Comparison of ENCODE assay signal across 8 cellular contexts in genomic region chr17:66301864-66302741, GRCh38. TPM values are rescaled to one million over a fixed set of nuclear protein-coding genes. Genes with fewer than 3 reads are reported as not detected.
DNase-seq lines count a peak whose midpoint lies in the region; ATAC-seq, FAIRE-seq and TF ChIP-seq lines count a peak whose summit lies in the region.

Gene PRKCA (plus strand): TSS chr17:66302613.

- ATAC-seq in HG02759 (IDR thresholded peaks at IDR 0.05; ENCODE audit: unreplicated experiment), result peak; percentile 83
- no peak for ATAC-seq in GM18873 (IDR thresholded peaks at IDR 0.05; ENCODE audit: low FRiP score, unreplicated experiment)

- peaks cover 26% of the 10 kb centered on the region for H3K36me3 Mint-ChIP-seq in activated CD4-positive, alpha-beta T cell treated with anti-CD3 and anti-CD28 coated beads, Interleukin-2, amount 10 ng/mL, durations not matched to agents 7 days and 5 days (ENCODE audit: low read depth)

- no peak for TF ChIP-seq POLR2A in GM12891 (IDR thresholded peaks at IDR 0.05; ENCODE audit: low read depth, low read length)

- no peaks in the 10 kb centered on the region for H3K9me3 Mint-ChIP-seq in activated CD4-positive, alpha-beta T cell treated with anti-CD3 and anti-CD28 coated beads, Interleukin-2, amount 10 ng/mL, durations not matched to agents 7 days and 5 days

- POLR2A ChIA-PET in activated CD4-positive, alpha-beta T cell treated with anti-CD3 and anti-CD28 coated beads, Interleukin-2, amount 10 ng/mL, durations not matched to agents 7 days and 5 days (lab: Charles Lee), result no interaction called here

- peak within 1 kb of the TSS; percentile 93 for H3K4me3 ChIP-seq in coronary artery

- CTCF ChIA-PET in activated CD4-positive, alpha-beta T cell treated with anti-CD3 and anti-CD28 coated beads, Interleukin-2, amount 10 ng/mL, durations not matched to agents 7 days and 5 days (lab: Charles Lee), result interaction anchor here (0.7 to 1.7 kb wide), 2 partner anchors 21 to 25 kb away, joined by 3 to 5 read pairs; no protein-coding TSS in a partner anchor

- DNase-seq in GM12891 (ENCODE audit: insufficient read length, low spot score), result peak; percentile 53
- peak; percentile 53 for DNase-seq in NCI-H2196 treated with DMSO at 0.1 percent for 48 hours (lab: John Stamatoyannopoulos, UW; ENCODE audit: unreplicated experiment)
- peak; percentile 66 for DNase-seq in activated CD4-positive, alpha-beta T cell treated with anti-CD3 and anti-CD28 coated beads, Interleukin-2, amount 10 ng/mL, durations not matched to agents 7 days and 5 days
- peak; percentile 78 for DNase-seq in coronary artery (ENCODE audit: low spot score)
- DNase-seq in left kidney (ENCODE audit: low read depth, low spot score), result peak; percentile 85
- peak; percentile 68 for DNase-seq in stimulated activated CD4-positive, alpha-beta T cell treated with anti-CD3 and anti-CD28 coated beads, Interleukin-1b, Interleukin-23, amount 100 ng/mL, for 48 hours

- no peak for TF ChIP-seq CTCF in coronary artery (IDR thresholded peaks at IDR 0.05)

- no peak for FAIRE-seq in GM12891 (lab: Jason Lieb, UNC)

- H3K4me1 Mint-ChIP-seq in activated CD4-positive, alpha-beta T cell treated with anti-CD3 and anti-CD28 coated beads, Interleukin-2, amount 10 ng/mL, durations not matched to agents 7 days and 5 days, result peaks cover 46% of the 10 kb centered on the region

- peak within 1 kb of the TSS; percentile 55 to 93 for H3K27ac ChIP-seq in coronary artery

- peak within 1 kb of the TSS; percentile 94 for H3K4me3 Mint-ChIP-seq in activated CD4-positive, alpha-beta T cell treated with anti-CD3 and anti-CD28 coated beads, Interleukin-2, amount 10 ng/mL, durations not matched to agents 7 days and 5 days

- peaks cover 1% of the 10 kb centered on the region for H3K27me3 Mint-ChIP-seq in activated CD4-positive, alpha-beta T cell treated with anti-CD3 and anti-CD28 coated beads, Interleukin-2, amount 10 ng/mL, durations not matched to agents 7 days and 5 days

- peak within 1 kb of the TSS; percentile 95 for H3K27ac Mint-ChIP-seq in activated CD4-positive, alpha-beta T cell treated with anti-CD3 and anti-CD28 coated beads, Interleukin-2, amount 10 ng/mL, durations not matched to agents 7 days and 5 days

TF ChIP-seq in GM12891, 5 proteins besides CTCF, POLR2A, EP300 and RAD21:
- no peak for TF ChIP-seq POLR2AphosphoS5 (IDR thresholded peaks at IDR 0.05; ENCODE audit: low read depth, low read length)
TF ChIP-seq in GM12891: peak in this region for 0.

RNA-seq across cellular contexts. Expression of gene PRKCA, which starts in this region (rescaled TPM):
- polyA plus RNA-seq in GM12891 (2012; ENCODE audit: low read depth, missing spikeins), result 0.05 TPM
- 10 to 100 TPM; 72.8 to 74.6 TPM for total RNA-seq in activated CD4-positive, alpha-beta T cell treated with anti-CD3 and anti-CD28 coated beads, Interleukin-2, amount 10 ng/mL, durations not matched to agents 7 days and 5 days
